8 cellular contexts compared by ENCODE assay signal in the genomic region with DNA sequence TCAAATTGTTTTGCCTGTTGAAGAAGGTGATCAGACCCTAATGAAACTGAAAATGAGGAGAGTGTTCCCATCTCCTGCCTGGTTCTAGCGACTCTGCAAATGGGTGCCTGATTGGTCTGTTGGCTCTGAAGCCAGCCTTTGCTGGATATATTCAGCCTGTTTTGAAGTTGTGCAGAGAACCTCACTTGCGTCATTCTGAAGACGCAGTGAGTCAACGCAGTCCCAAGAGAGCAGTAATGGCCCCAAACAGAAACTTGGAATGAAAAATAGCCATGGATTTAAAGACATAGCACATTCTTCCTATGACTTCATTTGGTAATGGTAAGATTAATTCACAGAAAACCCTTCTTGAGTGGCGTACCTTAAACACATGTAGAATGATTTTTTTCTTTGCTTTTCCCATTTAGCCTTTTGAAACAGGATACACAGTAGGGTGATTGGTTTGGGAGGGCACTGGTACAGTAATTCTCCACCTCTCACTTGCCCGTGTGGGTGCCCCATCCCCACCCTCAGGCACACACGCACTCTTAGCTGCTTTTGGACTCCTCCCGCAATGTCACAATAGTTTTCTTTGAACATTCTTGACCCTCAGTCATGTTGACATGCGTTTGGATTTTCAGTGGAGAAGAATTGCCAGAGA. TPM values are rescaled to one million over a fixed set of nuclear protein-coding genes. Genes with fewer than 3 reads are reported as not detected.
DNase-seq lines count a peak whose midpoint lies in the region; ATAC-seq lines count a peak whose summit lies in the region.

No MANE protein-coding gene starts in this region.

- no peaks in the 10 kb centered on the region for H3K27me3 ChIP-seq in skeletal muscle tissue (ENCODE audit: control insufficient read depth in 3 of 3, insufficient read depth in 3 of 3, low read length in 3 of 3)

- intact Hi-C loops in Right ventricle myocardium superior (cut with DNase I): no loop called here

- peak overlapping the region in 1 of 3 donors; percentile 26 for H3K9ac ChIP-seq in skeletal muscle tissue (ENCODE audit: low read depth in 1 of 3, low read length in 3 of 3)

- peak overlapping the region; percentile 76 for H3K27ac ChIP-seq in skeletal muscle tissue (ENCODE audit: low read depth, low read length)

- no peaks in the 10 kb centered on the region for H3K9me3 ChIP-seq in skeletal muscle tissue (ENCODE audit: control insufficient read depth in 3 of 3, low read length in 3 of 3)

- H3K4me3 ChIP-seq in skeletal muscle tissue (ENCODE audit: low read length in 3 of 3): peak overlapping the region; percentile 7 to 56 (median 33)

- H3K36me3 ChIP-seq in skeletal muscle tissue (ENCODE audit: control insufficient read depth in 3 of 3, insufficient read depth in 3 of 3, low read length in 3 of 3): no peaks in the 10 kb centered on the region

- peak; percentile 84 for ATAC-seq in Right ventricle myocardium superior (ENCODE audit: poor library complexity)
- ATAC-seq in GM21515 (IDR thresholded peaks at IDR 0.05; ENCODE audit: unreplicated experiment): no peak
- ATAC-seq in HG03097 (IDR thresholded peaks at IDR 0.05; ENCODE audit: low FRiP score, unreplicated experiment): no peak

- DNase-seq in GM04503 (ENCODE audit: low read depth): peak; percentile 97
- DNase-seq in T1000 (lab: John Stamatoyannopoulos, UW): peak; percentile 79
- DNase-seq in Right ventricle myocardium superior: peak; percentile 55
- DNase-seq in NCI-H510A treated with DMSO at 0.1 percent for 48 hours (lab: John Stamatoyannopoulos, UW): no peak
- DNase-seq in UCSD-AML1 (lab: John Stamatoyannopoulos, UW; ENCODE audit: unreplicated experiment): no peak

- H3K4me1 ChIP-seq in skeletal muscle tissue (ENCODE audit: control insufficient read depth in 3 of 3, insufficient read depth in 3 of 3, low read length in 3 of 3): peaks cover 12 to 19% (median 18%) of the 10 kb centered on the region in 3 donors

RNA-seq across cellular contexts. Expression of gene ABL1, which starts 54.1 kb away (rescaled TPM):
- total RNA-seq in Right ventricle myocardium superior: 31.5 TPM
- total RNA-seq in skeletal muscle tissue: 27.7 TPM

Comparison
In these comparisons a context has a peak if more than half of its experiments do, and no peak if none do; other contexts are left out.
1. DNase-seq: peak in GM04503 (single experiment), T1000 (single experiment) and Right ventricle myocardium superior (single experiment); none in NCI-H510A treated with DMSO at 0.1 percent for 48 hours (single experiment) and UCSD-AML1 (single experiment).